Comparison of ENCODE assay signal across 8 cellular contexts in the genomic region with DNA sequence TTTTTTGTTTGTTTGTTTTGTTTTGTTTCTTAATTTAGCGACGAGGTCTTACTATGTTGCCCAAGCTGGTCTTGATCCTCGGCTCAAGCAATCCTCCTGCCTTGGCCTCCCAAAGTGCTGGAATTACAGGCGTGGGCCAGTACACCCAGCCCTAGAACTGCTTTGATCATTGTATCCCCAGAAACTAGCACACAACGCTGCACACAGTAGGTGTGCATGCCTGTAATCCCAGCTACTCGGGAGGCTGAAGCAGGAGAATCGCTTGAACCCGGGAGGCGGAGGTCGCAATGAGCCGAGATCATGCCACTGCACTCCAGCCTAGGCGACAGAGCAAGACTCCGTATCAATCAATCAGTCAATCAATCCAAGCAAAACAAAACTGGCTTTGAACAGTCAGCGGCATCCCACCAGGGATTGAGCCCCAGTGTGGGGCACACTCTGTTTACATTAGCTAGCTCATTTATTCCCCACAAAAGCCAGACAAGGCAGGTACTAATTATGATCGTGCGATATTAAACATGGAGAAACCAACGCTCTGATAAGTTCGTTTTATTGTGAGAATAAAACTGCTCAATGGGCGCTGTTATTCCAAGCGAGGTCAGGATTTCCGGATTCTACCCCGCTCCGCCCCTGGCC. TPM values are rescaled to one million over a fixed set of nuclear protein-coding genes. Genes with fewer than 3 reads are reported as not detected.
DNase-seq lines count a peak whose midpoint lies in the region; ATAC-seq and TF ChIP-seq lines count a peak whose summit lies in the region.

No MANE protein-coding gene starts in this region.

- peaks cover 0 to 2% (median 0%) of the 10 kb centered on the region in 11 donors for H3K9me3 Mint-ChIP-seq in naive thymus-derived CD4-positive, alpha-beta T cell

- H3K27ac Mint-ChIP-seq in naive thymus-derived CD4-positive, alpha-beta T cell, result peak overlapping the region; percentile 87 to 96 (median 93)

- H3K4me1 Mint-ChIP-seq in naive thymus-derived CD4-positive, alpha-beta T cell, result peaks cover 17 to 36% (median 29%) of the 10 kb centered on the region in 7 donors

- H3K36me3 ChIP-seq in naive thymus-derived CD4-positive, alpha-beta T cell (ENCODE audit: control insufficient read depth in 2 of 3, insufficient read depth in 3 of 3, low read length in 3 of 3), result peaks cover 0 to 19% (median 5%) of the 10 kb centered on the region in 3 experiments

- peak overlapping the region; percentile 50 for H3K4me3 ChIP-seq in choroid plexus epithelial cell (ENCODE audit: low read depth, low read length)
- peak overlapping the region; percentile 65 for H3K4me3 ChIP-seq in naive thymus-derived CD4-positive, alpha-beta T cell (ENCODE audit: low read length)

- POLR2A ChIA-PET in naive thymus-derived CD4-positive, alpha-beta T cell (lab: Charles Lee), result interaction anchor here (0.8 to 2.3 kb wide), 8 partner anchors 9 to 177 kb away, joined by 3 to 8 read pairs (median 4); a partner anchor contains a TSS

- intact Hi-C loops in naive thymus-derived CD4-positive, alpha-beta T cell (cut with micrococcal nuclease), result loop anchor here (1.0 kb wide), 11 partner anchors 13 to 467 kb away; a partner anchor contains a TSS

- peak; percentile 22 for ATAC-seq in GM18870 (IDR thresholded peaks at IDR 0.05; ENCODE audit: unreplicated experiment)
- peak; percentile 9 for ATAC-seq in HG03575 (IDR thresholded peaks at IDR 0.05; ENCODE audit: extremely low read depth, insufficient number of reproducible peaks, low FRiP score, unreplicated experiment)
- no peak for ATAC-seq in naive thymus-derived CD4-positive, alpha-beta T cell
- no peak for ATAC-seq in GM21526 (IDR thresholded peaks at IDR 0.05; ENCODE audit: low FRiP score, unreplicated experiment)

- no peaks in the 10 kb centered on the region for H3K27me3 ChIP-seq in naive thymus-derived CD4-positive, alpha-beta T cell (ENCODE audit: control insufficient read depth in 2 of 2, insufficient read depth in 2 of 2, low read length in 2 of 2)

- H3K9me3 ChIP-seq in naive thymus-derived CD4-positive, alpha-beta T cell (ENCODE audit: control insufficient read depth in 2 of 3, low read length in 3 of 3), result no peaks in the 10 kb centered on the region

- peak overlapping the region; percentile 71 for H3K27ac ChIP-seq in naive thymus-derived CD4-positive, alpha-beta T cell (ENCODE audit: low read depth, low read length)

- H3K27me3 Mint-ChIP-seq in naive thymus-derived CD4-positive, alpha-beta T cell, result no peaks in the 10 kb centered on the region

- DNase-seq in choroid plexus epithelial cell (ENCODE audit: low read depth) (no peak), dedifferentiated amniotic fluid mesenchymal stem cell (ENCODE audit: extremely low spot score) (no peak), SKM-1 treated with dmso at 0.1 percent for 144 hours (lab: John Stamatoyannopoulos, UW; ENCODE audit: unreplicated experiment) (no peak)
- DNase-seq in naive thymus-derived CD4-positive, alpha-beta T cell, result no peak
- no peak for DNase-seq in effector CD4-positive, alpha-beta T cell

- peak overlapping the region; percentile 84 to 100 (median 88) for H3K4me3 Mint-ChIP-seq in naive thymus-derived CD4-positive, alpha-beta T cell

- peaks cover 0 to 11% (median 0%) of the 10 kb centered on the region in 5 donors for H3K36me3 Mint-ChIP-seq in naive thymus-derived CD4-positive, alpha-beta T cell

- H3K4me1 ChIP-seq in naive thymus-derived CD4-positive, alpha-beta T cell (ENCODE audit: control insufficient read depth in 2 of 2, insufficient read depth in 2 of 2, low read length in 2 of 2), result peaks cover 8 to 10% of the 10 kb centered on the region in 2 donors

- TF ChIP-seq CTCF in choroid plexus epithelial cell (conservative IDR thresholded peaks at IDR 0.05; ENCODE audit: low read depth, low read length), result no peak

- CTCF ChIA-PET in naive thymus-derived CD4-positive, alpha-beta T cell (lab: Charles Lee), result interaction anchor here (0.5 to 0.7 kb wide), 5 partner anchors 9 to 1025 kb away, joined by 3 to 4 read pairs (median 3); a partner anchor contains a TSS

RNA-seq across cellular contexts. Expression of a gene that starts 0.6 kb away (rescaled TPM):
- total RNA-seq in naive thymus-derived CD4-positive, alpha-beta T cell, result 10 to 100 TPM; 36.7 to 53.7 (median 46.9) TPM
- 10 to 100 TPM; 29.7 to 44.4 TPM for polyA plus RNA-seq in naive thymus-derived CD4-positive, alpha-beta T cell

RNA-seq across cellular contexts. Expression of a gene that starts 19.8 kb away (rescaled TPM):
- total RNA-seq in naive thymus-derived CD4-positive, alpha-beta T cell, result 10 to 100 TPM in 2 of 5 experiments, 1 to 10 TPM in 3; 4.6 to 11.8 (median 9.5) TPM
- 10 to 100 TPM; 15.9 to 24.5 TPM for polyA plus RNA-seq in naive thymus-derived CD4-positive, alpha-beta T cell

RNA-seq across cellular contexts. Expression of a gene that starts 28.8 kb away (rescaled TPM):
- 10 to 100 TPM; 29.5 to 73.7 (median 37.4) TPM for total RNA-seq in naive thymus-derived CD4-positive, alpha-beta T cell
- polyA plus RNA-seq in naive thymus-derived CD4-positive, alpha-beta T cell, result 10 to 100 TPM; 38.7 to 52.0 TPM

RNA-seq across cellular contexts. Expression of a gene that starts 29.0 kb away (rescaled TPM):
- 10 to 100 TPM; 22.1 to 40.9 (median 30.3) TPM for total RNA-seq in naive thymus-derived CD4-positive, alpha-beta T cell
- 10 to 100 TPM; 19.5 to 20.2 TPM for polyA plus RNA-seq in naive thymus-derived CD4-positive, alpha-beta T cell

RNA-seq across cellular contexts. Expression of a gene that starts 41.0 kb away (rescaled TPM):
- total RNA-seq in naive thymus-derived CD4-positive, alpha-beta T cell, result 1 to 10 TPM; 1.8 to 6.3 (median 2.9) TPM
- under 1 TPM in 1 of 2 donors, not detected in 1; 0.21 TPM for polyA plus RNA-seq in naive thymus-derived CD4-positive, alpha-beta T cell

Comparison
In these comparisons a context has a peak if more than half of its experiments do, and no peak if none do; other contexts are left out.
1. ATAC-seq: peak in GM18870 (single experiment) and HG03575 (single experiment); none in naive thymus-derived CD4-positive, alpha-beta T cell (single experiment) and GM21526 (single experiment).